29 cellular contexts compared by ENCODE assay signal in genomic region chr4:185778307-185778706, GRCh38. TPM values are rescaled to one million over a fixed set of nuclear protein-coding genes. Genes with fewer than 3 reads are reported as not detected.
A peak's percentile ranks its signal among the peaks of the same experiment; 100 is the strongest.
DNase-seq lines count a peak whose midpoint lies in the region; ATAC-seq, FAIRE-seq and TF ChIP-seq lines count a peak whose summit lies in the region.
"Had no signal": no experiment of that assay in that cellular context is flagged by ENCODE, and none has a peak within 500 bp of the region (broad histone marks: within the 10 kb centered on the region; RNA-seq: fewer than 3 reads in every experiment).

No MANE protein-coding gene starts in this region.

- H4K20me1 ChIP-seq in OCI-LY1 (ENCODE audit: insufficient read depth, low read length) = no peaks in the 10 kb centered on the region
- no peaks in the 10 kb centered on the region for H4K20me1 ChIP-seq in endothelial cell of umbilical vein (replicated peaks; ENCODE audit: control insufficient read depth, extremely low read depth, insufficient read depth, low read length)

- H2BK120ac ChIP-seq in neuronal stem cell (ENCODE audit: low read depth, low read length) = no peak overlapping the region

- no peak overlapping the region for H3K4me3 ChIP-seq in breast epithelium
- H3K4me3 ChIP-seq in OCI-LY1 (ENCODE audit: low read depth, low read length, poor library complexity, severe bottlenecking) = no peak overlapping the region
- no peak overlapping the region for H3K4me3 ChIP-seq in endothelial cell of umbilical vein (replicated peaks in 1 of 3; ENCODE audit: insufficient read depth in 1 of 3, low read depth in 1 of 3, low read length in 3 of 3)
- no peak overlapping the region for H3K4me3 ChIP-seq in neuronal stem cell (ENCODE audit: low read length in 2 of 2)
- H3K4me3 ChIP-seq: A549, testis had no signal

- TF ChIP-seq POLR2A in breast epithelium (IDR thresholded peaks at IDR 0.05) (no peak), endothelial cell of umbilical vein (IDR thresholded peaks at IDR 0.05; ENCODE audit: low read depth, low read length) (no peak)

- no CpG with 5 or more reads among the region's 11 CpGs for WGBS in neuronal stem cell (ENCODE audit: extremely low coverage in 2 of 2, insufficient read length in 2 of 2, insufficient replicate concordance in 1 of 2), 2 donors

- no peak overlapping the region for H2BK12ac ChIP-seq in neuronal stem cell (ENCODE audit: low read length)

- H2AFZ ChIP-seq in OCI-LY1 (ENCODE audit: low read length) (no peak overlapping the region), endothelial cell of umbilical vein (ENCODE audit: low read depth, low read length) (peak overlapping the region; percentile 22), neuronal stem cell (ENCODE audit: low read length) (no peak overlapping the region)

- H3K27ac ChIP-seq in breast epithelium = no peak overlapping the region
- H3K27ac ChIP-seq in OCI-LY1 (ENCODE audit: low read depth, low read length, poor library complexity, severe bottlenecking) = peak overlapping the region; percentile 13
- peak overlapping the region; percentile 76 for H3K27ac ChIP-seq in endothelial cell of umbilical vein (ENCODE audit: insufficient read depth, low read depth, low read length)
- no peak overlapping the region for H3K27ac ChIP-seq in neuronal stem cell (replicated peaks; ENCODE audit: low read length)
- H3K27ac ChIP-seq: A549, neutrophil, testis, VCaP had no signal

- no peak overlapping the region for H4K91ac ChIP-seq in neuronal stem cell (ENCODE audit: low read depth, low read length, poor library complexity)

- FAIRE-seq in endothelial cell of umbilical vein (lab: Jason Lieb, UNC) = no peak
- FAIRE-seq: A549, frontal cortex had no signal

- intact Hi-C loops in MCF 10A (cut with micrococcal nuclease) = loop anchor here (5.0 kb wide), 1 partner anchor 239 kb away; no protein-coding TSS in a partner anchor
- intact Hi-C loops in breast epithelium (cut with DNase I; ENCODE audit: low total_unique reads) = no loop called here
- intact Hi-C loops in endothelial cell of umbilical vein (cut with micrococcal nuclease) = loop anchor here (5.0 kb wide), 4 partner anchors 86 to 266 kb away; no protein-coding TSS in a partner anchor
- intact Hi-C loops in sciatic nerve (cut with DNase I) = no loop called here

- H2BK5ac ChIP-seq in neuronal stem cell (ENCODE audit: low read length) = no peak overlapping the region

- H3K9me3 Mint-ChIP-seq in MCF 10A (ENCODE audit: unreplicated experiment) = no peaks in the 10 kb centered on the region
- peaks cover 3% of the 10 kb centered on the region for H3K9me3 Mint-ChIP-seq in glutamatergic neuron (ENCODE audit: unreplicated experiment)

- no peaks in the 10 kb centered on the region for H3K4me1 ChIP-seq in breast epithelium
- H3K4me1 ChIP-seq in OCI-LY1 (ENCODE audit: insufficient read depth, low read length, severe bottlenecking) = peaks cover 46% of the 10 kb centered on the region
- peaks cover 45% of the 10 kb centered on the region for H3K4me1 ChIP-seq in endothelial cell of umbilical vein (ENCODE audit: control insufficient read depth, extremely low read depth, insufficient read depth, low read length)
- H3K4me1 ChIP-seq in neuronal stem cell (ENCODE audit: control insufficient read depth in 2 of 2, insufficient read depth in 1 of 2, low read depth in 1 of 2, low read length in 2 of 2) = peaks cover 16 to 28% of the 10 kb centered on the region in 2 donors
- H3K4me1 ChIP-seq: testis had no signal

- H3K23ac ChIP-seq in neuronal stem cell (ENCODE audit: low read depth, low read length, poor library complexity) = no peak overlapping the region

- H3K14ac ChIP-seq in neuronal stem cell (ENCODE audit: low read length) = no peak overlapping the region

- H3K9ac ChIP-seq in OCI-LY1 (ENCODE audit: low read length) = no peak overlapping the region
- no peak overlapping the region for H3K9ac ChIP-seq in endothelial cell of umbilical vein (replicated peaks; ENCODE audit: extremely low read depth, insufficient read depth, low read length)
- H3K9ac ChIP-seq in neuronal stem cell (ENCODE audit: low read depth, low read length, poor library complexity) = no peak overlapping the region

- no peak overlapping the region for H3K4me3 Mint-ChIP-seq in MCF 10A (ENCODE audit: unreplicated experiment)
- H3K4me3 Mint-ChIP-seq in glutamatergic neuron (ENCODE audit: unreplicated experiment) = no peak overlapping the region
- H3K4me3 Mint-ChIP-seq: immature natural killer cell had no signal

- H2AK5ac ChIP-seq in neuronal stem cell (ENCODE audit: low read depth, low read length) = no peak overlapping the region

- no peaks in the 10 kb centered on the region for H3K79me1 ChIP-seq in neuronal stem cell (ENCODE audit: low read depth, low read length)

- CTCF ChIA-PET in MCF 10A (lab: Yijun Ruan, JAX) (interaction anchor here (0.9 to 1.4 kb wide), 3 partner anchors 56 to 243 kb away, joined by 3 to 4 read pairs (median 3); no protein-coding TSS in a partner anchor), endothelial cell of umbilical vein (lab: Charles Lee) (interaction anchor here (1.8 kb wide), 1 partner anchor 243 kb away, joined by 7 read pairs; no protein-coding TSS in a partner anchor)

- peak; percentile 65 for ATAC-seq in sciatic nerve
- ATAC-seq: A549; stimulated activated naive CD8-positive, alpha-beta T cell treated with anti-CD3 and anti-CD28 coated beads, Interleukin-15, Interleukin-2, amounts not matched to agents 100 U/mL and 50 U/mL, for 24 hours had no signal

- no peaks in the 10 kb centered on the region; the same call in 1 of the 2 replicates for H3F3A ChIP-seq in OCI-LY1 (ENCODE audit: insufficient read depth, low read length)

- H3K4me2 ChIP-seq in OCI-LY1 (ENCODE audit: low read length) = no peak overlapping the region
- no peak overlapping the region for H3K4me2 ChIP-seq in endothelial cell of umbilical vein (ENCODE audit: insufficient read depth, low read length)
- no peak overlapping the region for H3K4me2 ChIP-seq in neuronal stem cell (ENCODE audit: insufficient read depth, low read length, poor library complexity, severe bottlenecking)
- H3K4me2 ChIP-seq: A549 had no signal

- POLR2A ChIA-PET in MCF 10A (lab: Yijun Ruan, JAX) (interaction anchor here (0.6 to 1.0 kb wide), 4 partner anchors 47 to 241 kb away, joined by 3 to 5 read pairs (median 4); no protein-coding TSS in a partner anchor), endothelial cell of umbilical vein (lab: Charles Lee) (no interaction called here)

- peak overlapping the region; percentile 89 for H3K27ac Mint-ChIP-seq in MCF 10A (ENCODE audit: low read depth, unreplicated experiment)
- H3K27ac Mint-ChIP-seq in glutamatergic neuron (ENCODE audit: unreplicated experiment) = no peak overlapping the region
- H3K27ac Mint-ChIP-seq: immature natural killer cell, progenitor cell of endocrine pancreas had no signal

- H3K27me3 Mint-ChIP-seq in MCF 10A (ENCODE audit: insufficient read depth, unreplicated experiment) (no peaks in the 10 kb centered on the region), glutamatergic neuron (ENCODE audit: unreplicated experiment) (peaks cover 5% of the 10 kb centered on the region)
- H3K27me3 Mint-ChIP-seq: progenitor cell of endocrine pancreas had no signal

- TF ChIP-seq CTCF in MCF 10A (IDR thresholded peaks at IDR 0.05; ENCODE audit: unreplicated experiment) (no peak), breast epithelium (IDR thresholded peaks at IDR 0.05) (no peak), OCI-LY1 (IDR thresholded peaks at IDR 0.05; ENCODE audit: low read length) (no peak), endothelial cell of umbilical vein (IDR thresholded peaks at IDR 0.05; ENCODE audit: extremely low read depth in 1 of 2, insufficient read depth in 1 of 2, low read depth in 1 of 2, low read length in 2 of 2) (no peak), glutamatergic neuron (IDR thresholded peaks at IDR 0.05; ENCODE audit: partially characterized antibody, unreplicated experiment) (no peak)

- H3K27me3 ChIP-seq in breast epithelium (no peaks in the 10 kb centered on the region), OCI-LY1 (ENCODE audit: insufficient read depth, low read length) (no peaks in the 10 kb centered on the region), endothelial cell of umbilical vein (ENCODE audit: control insufficient read depth in 2 of 2, insufficient read depth in 2 of 2, low read length in 2 of 2) (no peaks in the 10 kb centered on the region), neuronal stem cell (ENCODE audit: control insufficient read depth in 3 of 3, insufficient read depth in 3 of 3, low read depth in 1 of 3, low read length in 3 of 3) (no peaks in the 10 kb centered on the region)
- H3K27me3 ChIP-seq: BE2C, testis had no signal

- DNase-seq in MCF 10A (ENCODE audit: unreplicated experiment) = peak; percentile 76
- no peak for DNase-seq in breast epithelium (ENCODE audit: low spot score in 2 of 2)
- no peak for DNase-seq in endothelial cell of umbilical vein (ENCODE audit: low read depth, low spot score)
- DNase-seq in sciatic nerve (ENCODE audit: low spot score) = no peak
- DNase-seq in neuronal stem cell (ENCODE audit: low spot score) = no peak
- no peak for DNase-seq in activated T-cell treated with anti-CD3 and anti-CD28 coated beads, Interleukin-2, amount 50 U/mL, for 1 hour
- DNase-seq in glutamatergic neuron = no peak
- DNase-seq: activated CD4-positive, alpha-beta T cell treated with anti-CD3 and anti-CD28 coated beads for 48 hours; activated CD8-positive, alpha-beta memory T cell treated with anti-CD3 and anti-CD28 coated beads for 24 hours; activated gamma-delta T cell treated with Interleukin-2 at 50 U/mL for 16 hours; BE2C; effector CD8-positive, alpha-beta T cell; H7; hypothalamus; immature natural killer cell; NCI-H1092 treated with DMSO at 0.1 percent for 48 hours; NCI-H187; NCI-H2227 treated with DMSO at 0.1 percent for 48 hours; NCI-H748 treated with DMSO at 0.1 percent for 48 hours; SHP77; stimulated activated naive CD8-positive, alpha-beta T cell treated with anti-CD3 and anti-CD28 coated beads, Interleukin-15, Interleukin-2, amounts not matched to agents 100 U/mL and 50 U/mL, for 24 hours; T-helper 9 cell; testis had no signal

- H2BK15ac ChIP-seq in neuronal stem cell (ENCODE audit: low read length) = no peak overlapping the region

- H3K9me1 ChIP-seq in endothelial cell of umbilical vein (replicated peaks; ENCODE audit: control insufficient read depth, extremely low read depth, insufficient read depth, low read length) = no peaks in the 10 kb centered on the region

- H3K36me3 ChIP-seq in breast epithelium (no peaks in the 10 kb centered on the region), OCI-LY1 (ENCODE audit: insufficient read depth, low read length) (0 out of 2 replicates have a peak, but pooled peaks cover 2% of the 10 kb centered on the region), endothelial cell of umbilical vein (ENCODE audit: control insufficient read depth in 2 of 2, extremely low read depth in 1 of 2, insufficient read depth in 2 of 2, low read length in 2 of 2) (no peaks in the 10 kb centered on the region), neuronal stem cell (replicated peaks in 1 of 2; ENCODE audit: control insufficient read depth in 2 of 2, insufficient read depth in 2 of 2, low read length in 2 of 2) (peaks cover 0 to under 1% of the 10 kb centered on the region in 2 donors)
- H3K36me3 ChIP-seq: BE2C, neutrophil had no signal

- no peak overlapping the region for H3K18ac ChIP-seq in neuronal stem cell (ENCODE audit: low read length)

- no peak overlapping the region for H4K8ac ChIP-seq in neuronal stem cell (ENCODE audit: low read depth, low read length)

- H3K9me3 ChIP-seq in breast epithelium (no peaks in the 10 kb centered on the region), OCI-LY1 (ENCODE audit: low read length) (no peaks in the 10 kb centered on the region), endothelial cell of umbilical vein (replicated peaks; ENCODE audit: control insufficient read depth, insufficient read depth, low read length) (no peaks in the 10 kb centered on the region), neuronal stem cell (replicated peaks in 1 of 2; ENCODE audit: control insufficient read depth in 2 of 2, insufficient read depth in 1 of 2, low read depth in 1 of 2, low read length in 2 of 2) (no peaks in the 10 kb centered on the region)
- H3K9me3 ChIP-seq: A549, BE2C, neutrophil, testis had no signal

- no peaks in the 10 kb centered on the region for H3K9me2 ChIP-seq in OCI-LY1 (ENCODE audit: low read depth, low read length)

- H3K36me3 Mint-ChIP-seq in MCF 10A (ENCODE audit: insufficient read depth, unreplicated experiment) = no peaks in the 10 kb centered on the region
- H3K36me3 Mint-ChIP-seq in glutamatergic neuron (ENCODE audit: unreplicated experiment) = peaks cover 5% of the 10 kb centered on the region
- H3K36me3 Mint-ChIP-seq: immature natural killer cell had no signal

- peaks cover 41% of the 10 kb centered on the region for H3K4me1 Mint-ChIP-seq in MCF 10A (ENCODE audit: insufficient read depth, unreplicated experiment)
- H3K4me1 Mint-ChIP-seq in glutamatergic neuron (ENCODE audit: low read depth, unreplicated experiment) = peaks cover 36% of the 10 kb centered on the region

- BruUV-seq in MCF 10A (replicated peaks; lab: Mats Ljungman, UMichigan) = no TSS peak
- BruUV-seq in endothelial cell of umbilical vein (replicated peaks; lab: Mats Ljungman, UMichigan) = no TSS peak

- dilution Hi-C loops in endothelial cell of umbilical vein (cut with MboI; ENCODE audit: extremely low pct_ligation_motif_present, low sequenced_read_pairs) = no loop called here

- no peaks in the 10 kb centered on the region for H3K79me2 ChIP-seq in OCI-LY1 (ENCODE audit: insufficient read depth, low read length)
- H3K79me2 ChIP-seq in endothelial cell of umbilical vein (ENCODE audit: control insufficient read depth, insufficient read depth, low read length) = peaks cover 9% of the 10 kb centered on the region

- no peak overlapping the region for H3K4ac ChIP-seq in neuronal stem cell (ENCODE audit: low read length)

RNA-seq across cellular contexts. Expression of gene SORBS2, which starts 33.7 kb away (rescaled TPM):
- total RNA-seq in MCF 10A (2022) (19.3 and 29.1 TPM in 2 replicates), breast epithelium (100 to 1,000 TPM in 2 of 3 donors, 10 to 100 TPM in 1; 21.8 to 132 (median 105) TPM), endothelial cell of umbilical vein (75.5 and 82.5 TPM in 2 replicates), sciatic nerve (101 TPM), glutamatergic neuron (ENCODE audit: unreplicated experiment) (95.5 TPM)
- 69.8 and 105 TPM in 2 replicates for polyA plus RNA-seq in endothelial cell of umbilical vein
- polyA plus RNA-seq in endothelial cell of umbilical vein (2011; cell fraction: cytosol; rRNA removed) = 65.4 and 67.5 TPM in 2 replicates
- 108 and 127 TPM in 2 replicates for polyA plus RNA-seq in endothelial cell of umbilical vein (2011; cell fraction: nucleus; rRNA removed)
- polyA plus RNA-seq in endothelial cell of umbilical vein (2012) = 19.4 and 34.9 TPM in 2 replicates
- 191 and 202 TPM in 2 replicates for polyA minus RNA-seq in endothelial cell of umbilical vein
- polyA minus RNA-seq in endothelial cell of umbilical vein (2011; cell fraction: cytosol; rRNA and poly(A)+ RNA removed) = 6.6 TPM
- 313 and 457 TPM in 2 replicates for polyA minus RNA-seq in endothelial cell of umbilical vein (2011; cell fraction: nucleus; rRNA and poly(A)+ RNA removed)
- polyA plus RNA-seq in neuronal stem cell (2013, experiment 1 of 2) = 79.5 TPM
- 78.3 TPM for polyA plus RNA-seq in neuronal stem cell (2013, experiment 2 of 2)

Comparison
In these comparisons a context has a peak if more than half of its experiments do, and no peak if none do; other contexts are left out.
1. intact Hi-C loops: an anchor here in MCF 10A (5.0 kb wide) and endothelial cell of umbilical vein (5.0 kb wide); none called in breast epithelium and sciatic nerve.
2. H3K27ac ChIP-seq: peak in OCI-LY1 (single experiment) and endothelial cell of umbilical vein (single experiment); none in breast epithelium (0 of 2) and neuronal stem cell (single experiment).